21 cellular contexts compared by ENCODE assay signal in the genomic region with DNA sequence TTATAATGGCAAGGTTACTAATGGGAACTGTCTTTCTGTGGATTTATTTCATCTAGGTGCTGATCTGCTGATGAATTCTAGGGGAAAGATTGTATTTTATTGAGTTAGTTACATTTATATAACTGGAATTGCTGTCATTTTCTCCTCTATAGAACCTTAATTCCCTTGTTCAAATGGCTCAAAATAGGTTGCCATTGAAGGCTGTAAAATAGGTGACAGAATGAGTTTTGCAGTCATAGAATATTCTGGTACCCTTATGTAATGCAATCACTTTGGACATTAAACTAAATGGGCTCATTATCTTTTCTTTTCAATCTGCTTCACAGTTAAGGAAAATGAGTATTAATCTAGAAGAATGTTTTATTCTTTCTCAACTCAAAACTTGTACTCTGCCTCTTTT.
"Had no signal": no experiment of that assay in that cellular context is flagged by ENCODE, and none has a peak within 500 bp of the region (broad histone marks: within the 10 kb centered on the region; RNA-seq: fewer than 3 reads in every experiment).

No MANE protein-coding gene starts in this region.

- H3K27ac ChIP-seq: colonic mucosa, coronary artery, dorsolateral prefrontal cortex, epithelial cell of prostate, esophagus muscularis mucosa, esophagus squamous epithelium, foreskin keratinocyte, gastrocnemius medialis, gastroesophageal sphincter, heart left ventricle had no signal

- H3K36me3 ChIP-seq: colonic mucosa, esophagus muscularis mucosa, esophagus squamous epithelium, gastrocnemius medialis, gastroesophageal sphincter, heart left ventricle had no signal

- H3K4me1 ChIP-seq: colonic mucosa, esophagus muscularis mucosa, esophagus squamous epithelium, foreskin keratinocyte, gastrocnemius medialis, gastroesophageal sphincter, heart left ventricle had no signal

- DNase-seq: colonic mucosa; cortex of kidney; dermis blood vessel endothelial cell; dorsolateral prefrontal cortex; effector CD4-positive, alpha-beta T cell; effector memory CD4-positive, alpha-beta T cell; effector memory CD8-positive, alpha-beta T cell; endodermal cell; erythroblast; esophagus squamous epithelium; foreskin fibroblast; foreskin keratinocyte; foreskin melanocyte; gastrocnemius medialis; glutamatergic neuron; head of caudate nucleus; heart left ventricle had no signal

- H3K4me3 ChIP-seq: colonic mucosa, coronary artery, dorsolateral prefrontal cortex, esophagus muscularis mucosa, esophagus squamous epithelium, gastrocnemius medialis, gastroesophageal sphincter, heart left ventricle had no signal

- H3K27me3 ChIP-seq: colonic mucosa, esophagus muscularis mucosa, esophagus squamous epithelium, foreskin keratinocyte, gastrocnemius medialis, gastroesophageal sphincter had no signal

- H3K9me3 ChIP-seq: colonic mucosa, esophagus muscularis mucosa, esophagus squamous epithelium, gastrocnemius medialis, gastroesophageal sphincter, heart left ventricle had no signal
